8 cellular contexts compared by ENCODE assay signal in genomic region chr2:69828913-69829242, GRCh38. TPM values are rescaled to one million over a fixed set of nuclear protein-coding genes. Genes with fewer than 3 reads are reported as not detected.
DNase-seq lines count a peak whose midpoint lies in the region; ATAC-seq lines count a peak whose summit lies in the region.

No MANE protein-coding gene starts in this region.

- DNase-seq in non-pigmented ciliary epithelial cell (ENCODE audit: low read depth), result peak; percentile 3
- DNase-seq in KG1 (lab: John Stamatoyannopoulos, UW), result no peak
- no peak for DNase-seq in NCI-H748 treated with DMSO at 0.1 percent for 48 hours (lab: John Stamatoyannopoulos, UW)
- DNase-seq in NCI-H524 treated with DMSO at 0.1 percent for 48 hours (lab: John Stamatoyannopoulos, UW), result no peak

- 17 to 20% methylated on average over 7 to 8 of the region's 8 CpGs for WGBS in ectodermal cell, 2 experiments

- H3K36me3 ChIP-seq in KOPT-K1 (ENCODE audit: insufficient read depth, low read length) (peaks cover 19% of the 10 kb centered on the region), ectodermal cell (ENCODE audit: control insufficient read depth, insufficient read depth, low read length) (no peaks in the 10 kb centered on the region)

- H3K4me3 ChIP-seq in ectodermal cell (ENCODE audit: insufficient read depth, low read depth, low read length), result peak overlapping the region; percentile 92

- H3K27me3 ChIP-seq in ectodermal cell (ENCODE audit: control insufficient read depth, insufficient read depth, low read length, poor library complexity, severe bottlenecking), result no peaks in the 10 kb centered on the region

- H3K9me3 ChIP-seq in KOPT-K1 (ENCODE audit: insufficient read depth, low read length, poor library complexity, severe bottlenecking) (no peaks in the 10 kb centered on the region), ectodermal cell (ENCODE audit: control insufficient read depth, low read length) (no peaks in the 10 kb centered on the region)

- H3K4me1 ChIP-seq in ectodermal cell (ENCODE audit: control insufficient read depth, insufficient read depth, low read length), result no peaks in the 10 kb centered on the region

- peak; percentile 2 for ATAC-seq in GM21528 (IDR thresholded peaks at IDR 0.05; ENCODE audit: low FRiP score, unreplicated experiment)
- no peak for ATAC-seq in HG03520 (IDR thresholded peaks at IDR 0.05; ENCODE audit: unreplicated experiment)

- peak overlapping the region; percentile 73 for H3K27ac ChIP-seq in KOPT-K1 (ENCODE audit: low read depth, low read length, poor library complexity, severe bottlenecking)
- H3K27ac ChIP-seq in ectodermal cell (ENCODE audit: insufficient read depth, low read depth, low read length, poor library complexity, severe bottlenecking), result peak overlapping the region; percentile 90

RNA-seq across cellular contexts. Expression of gene GMCL1, which starts 0.6 kb away (rescaled TPM):
- polyA plus RNA-seq in ectodermal cell (2013, experiment 1 of 4), result 20.0 TPM
- 22.7 TPM for polyA plus RNA-seq in ectodermal cell (2013, experiment 2 of 4)
- 20.1 TPM for polyA plus RNA-seq in ectodermal cell (2013, experiment 3 of 4)
- 20.5 TPM for polyA plus RNA-seq in ectodermal cell (2013, experiment 4 of 4)
